Comparison of ENCODE assay signal across 8 cellular contexts in the genomic region with DNA sequence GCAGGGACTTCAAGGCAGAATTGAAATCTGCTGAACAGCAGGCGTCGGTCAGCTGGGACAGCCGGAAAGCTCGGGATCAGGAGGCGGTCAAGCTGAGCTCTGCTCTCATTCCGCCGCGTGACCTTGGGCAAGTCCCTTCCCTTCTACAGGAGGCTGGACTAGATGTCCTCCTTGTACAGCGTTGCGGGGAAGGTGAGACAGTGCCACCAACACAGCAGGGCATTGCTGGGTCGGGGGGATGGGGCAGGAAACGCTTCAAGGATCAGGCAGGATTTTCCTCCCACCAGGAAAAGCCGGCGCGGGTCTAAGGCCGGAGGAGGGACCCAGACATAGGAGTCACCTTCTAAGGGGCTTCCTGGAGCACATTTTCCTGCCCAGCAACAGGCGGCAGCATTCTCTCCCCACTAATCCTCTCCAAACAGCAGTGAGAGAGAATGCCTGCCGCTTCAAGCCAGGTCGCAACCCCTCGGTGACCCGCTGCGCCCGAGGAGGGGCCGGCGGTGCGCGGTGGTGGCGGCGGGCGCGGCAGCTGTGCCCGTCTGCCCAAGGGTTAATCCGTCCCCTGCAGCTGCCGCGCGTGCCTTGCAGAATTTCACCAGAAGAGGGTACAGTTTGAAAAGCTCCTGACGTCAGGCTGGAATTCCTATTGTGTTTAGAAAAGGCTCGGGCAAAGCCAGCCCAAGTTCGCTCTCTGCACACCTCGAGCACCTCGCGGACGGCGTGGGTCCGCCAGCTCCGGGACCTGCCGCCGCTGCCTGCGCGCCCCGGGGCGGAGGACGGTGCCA. TPM values are rescaled to one million over a fixed set of nuclear protein-coding genes. Genes with fewer than 3 reads are reported as not detected.
DNase-seq lines count a peak whose midpoint lies in the region; ATAC-seq and TF ChIP-seq lines count a peak whose summit lies in the region.

A gene with protein sequence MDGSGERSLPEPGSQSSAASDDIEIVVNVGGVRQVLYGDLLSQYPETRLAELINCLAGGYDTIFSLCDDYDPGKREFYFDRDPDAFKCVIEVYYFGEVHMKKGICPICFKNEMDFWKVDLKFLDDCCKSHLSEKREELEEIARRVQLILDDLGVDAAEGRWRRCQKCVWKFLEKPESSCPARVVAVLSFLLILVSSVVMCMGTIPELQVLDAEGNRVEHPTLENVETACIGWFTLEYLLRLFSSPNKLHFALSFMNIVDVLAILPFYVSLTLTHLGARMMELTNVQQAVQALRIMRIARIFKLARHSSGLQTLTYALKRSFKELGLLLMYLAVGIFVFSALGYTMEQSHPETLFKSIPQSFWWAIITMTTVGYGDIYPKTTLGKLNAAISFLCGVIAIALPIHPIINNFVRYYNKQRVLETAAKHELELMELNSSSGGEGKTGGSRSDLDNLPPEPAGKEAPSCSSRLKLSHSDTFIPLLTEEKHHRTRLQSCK (plus strand): TSS at position 644 of the 785 bp plus-strand sequence. CDS start 493 bp downstream, outside the sequence.

- H3K9me3 ChIP-seq in NT2/D1 (ENCODE audit: insufficient read depth, low read length) (no peaks in the 10 kb centered on the region), muscle layer of colon (ENCODE audit: low read length) (no peaks in the 10 kb centered on the region), OCI-LY7 (ENCODE audit: low read length) (no peaks in the 10 kb centered on the region)

- H2AFZ ChIP-seq in OCI-LY7 (ENCODE audit: low read length) = no peak within 1 kb of the TSS

- CTCF ChIA-PET in OCI-LY7 (lab: Charles Lee; ENCODE audit: unreplicated experiment) = no interaction called here

- TF ChIP-seq CTCF in HFF-Myc (IDR thresholded peaks at IDR 0.05; ENCODE audit: low read depth, low read length, missing control alignments) (peak; percentile 14), GM20000 (IDR thresholded peaks at IDR 0.05; ENCODE audit: extremely low read depth, missing control alignments) (no peak), OCI-LY7 (conservative IDR thresholded peaks at IDR 0.05; ENCODE audit: low read length) (no peak)

- no peak for ATAC-seq in GM19463 (IDR thresholded peaks at IDR 0.05; ENCODE audit: unreplicated experiment)

- POLR2A ChIA-PET in OCI-LY7 (lab: Charles Lee) = interaction anchor here (0.6 kb wide), 1 partner anchor 282 kb away, joined by 5 read pairs; no protein-coding TSS in a partner anchor

- H3K9ac ChIP-seq in NT2/D1 (ENCODE audit: insufficient read length, low read depth) = peak within 1 kb of the TSS; percentile 77
- H3K9ac ChIP-seq in muscle layer of colon (ENCODE audit: low read length) = no peak within 1 kb of the TSS

- H3K36me3 ChIP-seq in NT2/D1 (ENCODE audit: insufficient read depth, insufficient read length, low read length) = no peaks in the 10 kb centered on the region
- no peaks in the 10 kb centered on the region for H3K36me3 ChIP-seq in muscle layer of colon (ENCODE audit: insufficient read depth, low read length)
- H3K36me3 ChIP-seq in OCI-LY7 (ENCODE audit: insufficient read depth, low read length) = no peaks in the 10 kb centered on the region

- no TSS peak for BruUV-seq in OCI-LY7 (replicated peaks; lab: Mats Ljungman, UMichigan)

- H3K4me1 ChIP-seq in NT2/D1 (ENCODE audit: insufficient read depth, insufficient read length) (peaks cover 12% of the 10 kb centered on the region), muscle layer of colon (ENCODE audit: insufficient read depth, low read length) (no peaks in the 10 kb centered on the region), OCI-LY7 (ENCODE audit: insufficient read depth, low read length, poor library complexity, severe bottlenecking) (no peaks in the 10 kb centered on the region)

- peak; percentile 84 for DNase-seq in 8988T
- DNase-seq in HFF-Myc (ENCODE audit: extremely low read depth, low read depth) = no peak
- DNase-seq in NT2/D1 (ENCODE audit: low read depth, low spot score) = peak; percentile 58
- peak; percentile 68 for DNase-seq in epidermal melanocyte (ENCODE audit: insufficient read length, low spot score)
- DNase-seq in GM20000 (ENCODE audit: low spot score) = no peak
- no peak for DNase-seq in OCI-LY7 (ENCODE audit: low spot score)

- H3K27me3 ChIP-seq in NT2/D1 (ENCODE audit: insufficient read depth, insufficient read length) = peaks cover 29% of the 10 kb centered on the region
- H3K27me3 ChIP-seq in muscle layer of colon (ENCODE audit: control insufficient read depth in 1 of 2, insufficient read depth in 2 of 2, low read length in 2 of 2) = peaks cover 0 to 31% of the 10 kb centered on the region in 2 donors

- no peaks in the 10 kb centered on the region for H4K20me1 ChIP-seq in OCI-LY7 (ENCODE audit: insufficient read depth, low read length)

- H3K79me2 ChIP-seq in OCI-LY7 (ENCODE audit: insufficient read depth, low read depth, low read length) = no peaks in the 10 kb centered on the region

- H3K9me2 ChIP-seq in OCI-LY7 (ENCODE audit: insufficient read depth, low read length) = no peaks in the 10 kb centered on the region

- no peak within 1 kb of the TSS for H3K27ac ChIP-seq in muscle layer of colon (ENCODE audit: low read depth, low read length)
- H3K27ac ChIP-seq in OCI-LY7 (ENCODE audit: low read depth, low read length, poor library complexity, severe bottlenecking) = no peak within 1 kb of the TSS

- no peak within 1 kb of the TSS for H3K4me2 ChIP-seq in OCI-LY7 (ENCODE audit: low read length)

- intact Hi-C loops in OCI-LY7 (cut with micrococcal nuclease; ENCODE audit: unreplicated experiment) = no loop called here

- peak within 1 kb of the TSS; percentile 20; the same call in 1 of the 2 replicates for H3K4me3 ChIP-seq in HFF-Myc (replicated peaks; ENCODE audit: low read depth, low read length)
- H3K4me3 ChIP-seq in NT2/D1 (ENCODE audit: insufficient read length, low read depth) = peak within 1 kb of the TSS; percentile 37
- peak within 1 kb of the TSS; percentile 9 to 43 for H3K4me3 ChIP-seq in muscle layer of colon (ENCODE audit: low read depth in 1 of 2, low read length in 2 of 2)
- no peak within 1 kb of the TSS for H3K4me3 ChIP-seq in OCI-LY7 (ENCODE audit: low read depth, low read length, poor library complexity, severe bottlenecking)

RNA-seq across cellular contexts. Expression of the gene that starts here (rescaled TPM):
- not detected in 2 replicates for total RNA-seq in OCI-LY7 (2014; rRNA removed; shearing (Covaris generic))
- not detected in 2 replicates for total RNA-seq in OCI-LY7 (2022)

Comparison
In these comparisons a context has a peak if more than half of its experiments do, and no peak if none do; other contexts are left out.
1. DNase-seq: peak in 8988T (single experiment), NT2/D1 (single experiment) and epidermal melanocyte (single experiment); none in HFF-Myc (single experiment), GM20000 (single experiment) and OCI-LY7 (single experiment).